Comparison of ENCODE assay signal across 16 cellular contexts in genomic region chr2:128617029-128617590, GRCh38.
A peak's percentile ranks its signal among the peaks of the same experiment; 100 is the strongest.
DNase-seq lines count a peak whose midpoint lies in the region; ATAC-seq and TF ChIP-seq lines count a peak whose summit lies in the region.
"Had no signal": no experiment of that assay in that cellular context is flagged by ENCODE, and none has a peak within 500 bp of the region (broad histone marks: within the 10 kb centered on the region; RNA-seq: fewer than 3 reads in every experiment).

No MANE protein-coding gene starts in this region.

- in situ Hi-C loops in KBM-7 (cut with MboI; ENCODE audit: low pct_unique_long_range_greater_than_20kb, low sequenced_read_pairs), result no loop called here

- no peak overlapping the region for H3K4me3 Mint-ChIP-seq in stimulated activated naive CD8-positive, alpha-beta T cell treated with anti-CD3 and anti-CD28 coated beads, Interleukin-15, amount 100 ng/mL, for 72 hours
- H3K4me3 Mint-ChIP-seq in endothelial cell (ENCODE audit: unreplicated experiment), result no peak overlapping the region

- no peaks in the 10 kb centered on the region for H3K4me1 Mint-ChIP-seq in stimulated activated naive CD8-positive, alpha-beta T cell treated with anti-CD3 and anti-CD28 coated beads, Interleukin-15, amount 100 ng/mL, for 72 hours
- H3K4me1 Mint-ChIP-seq in endothelial cell (ENCODE audit: unreplicated experiment), result peaks cover 2% of the 10 kb centered on the region
- H3K4me1 Mint-ChIP-seq: CD4-positive, alpha-beta memory T cell had no signal

- no peaks in the 10 kb centered on the region for H3K36me3 ChIP-seq in aorta (ENCODE audit: control insufficient read depth in 1 of 2, insufficient read depth in 2 of 2, low read length in 1 of 2)
- H3K36me3 ChIP-seq in thyroid gland, result no peaks in the 10 kb centered on the region

- peak; percentile 22 for ATAC-seq in stimulated activated naive CD8-positive, alpha-beta T cell treated with anti-CD3 and anti-CD28 coated beads, Interleukin-15, amount 100 ng/mL, for 72 hours
- ATAC-seq in stimulated activated naive CD8-positive, alpha-beta T cell treated with anti-CD3 and anti-CD28 coated beads, Interleukin-15, Interleukin-2, amounts not matched to agents 100 U/mL and 50 U/mL, for 24 hours, result no peak
- ATAC-seq in aorta (ENCODE audit: low FRiP score), result no peak

- H3K4me1 ChIP-seq in aorta (ENCODE audit: control insufficient read depth in 1 of 2, insufficient read depth in 2 of 2, low read length in 2 of 2) (no peaks in the 10 kb centered on the region), thyroid gland (no peaks in the 10 kb centered on the region)

- no peaks in the 10 kb centered on the region for H3K36me3 Mint-ChIP-seq in endothelial cell (ENCODE audit: low read depth, unreplicated experiment)
- H3K36me3 Mint-ChIP-seq: CD4-positive, alpha-beta memory T cell had no signal

- no peak overlapping the region for H3K27ac Mint-ChIP-seq in stimulated activated naive CD8-positive, alpha-beta T cell treated with anti-CD3 and anti-CD28 coated beads, Interleukin-15, amount 100 ng/mL, for 72 hours
- peak overlapping the region; percentile 63 for H3K27ac Mint-ChIP-seq in endothelial cell (ENCODE audit: unreplicated experiment)
- H3K27ac Mint-ChIP-seq: CD4-positive, alpha-beta memory T cell had no signal

- no peak overlapping the region for H3K27ac ChIP-seq in aorta (ENCODE audit: low read depth in 1 of 2, low read length in 2 of 2)
- no peak overlapping the region for H3K27ac ChIP-seq in thyroid gland
- H3K27ac ChIP-seq: GM23248 had no signal

- H3K4me3 ChIP-seq in aorta (ENCODE audit: low read length in 2 of 2) (no peak overlapping the region), thyroid gland (replicated peaks in 1 of 3) (no peak overlapping the region)
- H3K4me3 ChIP-seq: GM23248 had no signal

- no peak for TF ChIP-seq POLR2A in thyroid gland (IDR thresholded peaks at IDR 0.05)

- WGBS in aorta, 2 donors, result 79 to 83% methylated on average over 6 of the region's 6 CpGs
- 61 to 66% methylated on average over 5 to 6 of the region's 6 CpGs for WGBS in thyroid gland, 2 donors

- TF ChIP-seq CTCF in endothelial cell (IDR thresholded peaks at IDR 0.05; ENCODE audit: unreplicated experiment) (no peak), thyroid gland (IDR thresholded peaks at IDR 0.05) (no peak)

- no peak for DNase-seq in stimulated activated naive CD8-positive, alpha-beta T cell treated with anti-CD3 and anti-CD28 coated beads, Interleukin-15, amount 100 ng/mL, for 72 hours
- DNase-seq in stimulated activated naive CD8-positive, alpha-beta T cell treated with anti-CD3 and anti-CD28 coated beads, Interleukin-15, Interleukin-2, amounts not matched to agents 100 U/mL and 50 U/mL, for 24 hours, result no peak
- DNase-seq in endothelial cell (ENCODE audit: low spot score) (no peak), mesenteric fat pad (ENCODE audit: low spot score) (peak; percentile 62), aorta (peak; percentile 14 to 59), thyroid gland (no peak), KBM-7 (no peak)
- DNase-seq in stimulated activated CD4-positive, alpha-beta T cell treated with anti-CD3 and anti-CD28 coated beads, Interleukin-12 subunit alpha, Interleukin-12 subunit beta, amount 100 ng/mL, for 4 hours, result no peak
- DNase-seq: CD4-positive, alpha-beta memory T cell; DMS153; GF-D8; GM23248; NCI-H1417 treated with DMSO at 0.1 percent for 48 hours; NCI-H187 treated with DMSO at 0.1 percent for 48 hours; NCI-H345; NCI-H526 had no signal

- intact Hi-C loops in aorta (cut with DNase I) (no loop called here), thyroid gland (cut with DNase I) (no loop called here)

- H3K27me3 ChIP-seq in aorta (ENCODE audit: control insufficient read depth in 1 of 2, insufficient read depth in 2 of 2, low read length in 1 of 2) (no peaks in the 10 kb centered on the region), thyroid gland (no peaks in the 10 kb centered on the region)

- no peaks in the 10 kb centered on the region for H3K9me3 Mint-ChIP-seq in stimulated activated naive CD8-positive, alpha-beta T cell treated with anti-CD3 and anti-CD28 coated beads, Interleukin-15, amount 100 ng/mL, for 72 hours
- no peaks in the 10 kb centered on the region for H3K9me3 Mint-ChIP-seq in endothelial cell (ENCODE audit: unreplicated experiment)

- no peaks in the 10 kb centered on the region for H3K27me3 Mint-ChIP-seq in stimulated activated naive CD8-positive, alpha-beta T cell treated with anti-CD3 and anti-CD28 coated beads, Interleukin-15, amount 100 ng/mL, for 72 hours
- peaks cover 8% of the 10 kb centered on the region for H3K27me3 Mint-ChIP-seq in endothelial cell (ENCODE audit: unreplicated experiment)
- H3K27me3 Mint-ChIP-seq: CD4-positive, alpha-beta memory T cell had no signal

- H3K9me3 ChIP-seq in aorta (ENCODE audit: control insufficient read depth, low read length) (no peaks in the 10 kb centered on the region), thyroid gland (no peaks in the 10 kb centered on the region)

Comparison
In these comparisons a context has a peak if more than half of its experiments do, and no peak if none do; other contexts are left out.
1. DNase-seq: peak in mesenteric fat pad (single experiment) and aorta (2 of 2); none in stimulated activated naive CD8-positive, alpha-beta T cell treated with anti-CD3 and anti-CD28 coated beads, Interleukin-15, amount 100 ng/mL, for 72 hours (0 of 2), stimulated activated naive CD8-positive, alpha-beta T cell treated with anti-CD3 and anti-CD28 coated beads, Interleukin-15, Interleukin-2, amounts not matched to agents 100 U/mL and 50 U/mL, for 24 hours (single experiment), endothelial cell (single experiment), thyroid gland (0 of 2), KBM-7 (single experiment) and stimulated activated CD4-positive, alpha-beta T cell treated with anti-CD3 and anti-CD28 coated beads, Interleukin-12 subunit alpha, Interleukin-12 subunit beta, amount 100 ng/mL, for 4 hours (single experiment).